12 cellular contexts compared by ENCODE assay signal in genomic region chr2:55585451-55586079, GRCh38. TPM values are rescaled to one million over a fixed set of nuclear protein-coding genes. Genes with fewer than 3 reads are reported as not detected.
DNase-seq lines count a peak whose midpoint lies in the region; ATAC-seq and TF ChIP-seq lines count a peak whose summit lies in the region.
"Had no signal": no experiment of that assay in that cellular context is flagged by ENCODE, and none has a peak within 500 bp of the region (broad histone marks: within the 10 kb centered on the region; RNA-seq: fewer than 3 reads in every experiment).

No MANE protein-coding gene starts in this region.

- H3K27me3 ChIP-seq in fibroblast of lung (ENCODE audit: control insufficient read depth, insufficient read depth, low read length), result no peaks in the 10 kb centered on the region

- H3K9me3 ChIP-seq in fibroblast of lung (ENCODE audit: control insufficient read depth, insufficient read depth, low read depth, low read length), result no peaks in the 10 kb centered on the region

- peak; percentile 49 for ATAC-seq in stimulated activated naive CD8-positive, alpha-beta T cell treated with anti-CD3 and anti-CD28 coated beads, Interleukin-15, amount 100 ng/mL, for 72 hours
- no peak for ATAC-seq in stimulated activated naive CD8-positive, alpha-beta T cell treated with anti-CD3 and anti-CD28 coated beads, Interleukin-15, Interleukin-2, amounts not matched to agents 100 U/mL and 50 U/mL, for 24 hours
- peak; percentile 74 for ATAC-seq in SK-N-SH treated with all-trans-retinoic acid at 6 μM for 48 hours
- no peak for ATAC-seq in GM21360 (IDR thresholded peaks at IDR 0.05; ENCODE audit: unreplicated experiment)
- no peak for ATAC-seq in HG02840 (IDR thresholded peaks at IDR 0.05; ENCODE audit: low FRiP score, unreplicated experiment)
- ATAC-seq: T-cell had no signal

- no peak for DNase-seq in stimulated activated naive CD8-positive, alpha-beta T cell treated with anti-CD3 and anti-CD28 coated beads, Interleukin-15, amount 100 ng/mL, for 72 hours
- DNase-seq in stimulated activated naive CD8-positive, alpha-beta T cell treated with anti-CD3 and anti-CD28 coated beads, Interleukin-15, Interleukin-2, amounts not matched to agents 100 U/mL and 50 U/mL, for 24 hours, result no peak
- DNase-seq in fibroblast of lung (ENCODE audit: low read depth in 2 of 2), result peak; percentile 70 to 80
- DNase-seq in stimulated activated CD4-positive, alpha-beta T cell treated with anti-CD3 and anti-CD28 coated beads, Interleukin-1b, Interleukin-23, amount 100 ng/mL, for 48 hours, result no peak
- DNase-seq: H7, midbrain, NCI-H2171 treated with DMSO at 0.1 percent for 48 hours, T-cell had no signal

- peaks cover 2% of the 10 kb centered on the region for H3K79me2 ChIP-seq in fibroblast of lung (ENCODE audit: control insufficient read depth, insufficient read depth, low read length)

- H3K27ac ChIP-seq in fibroblast of lung (ENCODE audit: insufficient read depth, low read length), result peak overlapping the region; percentile 75
- peak overlapping the region; percentile 2 for H3K27ac ChIP-seq in urinary bladder (ENCODE audit: low read depth)

- no peak overlapping the region for H3K4me3 Mint-ChIP-seq in stimulated activated naive CD8-positive, alpha-beta T cell treated with anti-CD3 and anti-CD28 coated beads, Interleukin-15, amount 100 ng/mL, for 72 hours
- H3K4me3 Mint-ChIP-seq: T-cell had no signal

- H2AFZ ChIP-seq in fibroblast of lung (ENCODE audit: low read length), result no peak overlapping the region

- H3K36me3 ChIP-seq in fibroblast of lung (ENCODE audit: control insufficient read depth, insufficient read depth, low read length) (peaks cover 1% of the 10 kb centered on the region), urinary bladder (ENCODE audit: insufficient read depth) (no peaks in the 10 kb centered on the region)

- peak overlapping the region; percentile 20 to 61 for H3K27ac Mint-ChIP-seq in stimulated activated naive CD8-positive, alpha-beta T cell treated with anti-CD3 and anti-CD28 coated beads, Interleukin-15, amount 100 ng/mL, for 72 hours

- H3K4me2 ChIP-seq in fibroblast of lung (ENCODE audit: extremely low read depth, insufficient read depth, low read length), result peak overlapping the region; percentile 78

- H4K20me1 ChIP-seq in fibroblast of lung (ENCODE audit: control insufficient read depth, extremely low read depth, insufficient read depth, low read length), result no peaks in the 10 kb centered on the region

- 80% methylated on average over 2 of the region's 2 CpGs for WGBS in urinary bladder

- H3K4me3 ChIP-seq in fibroblast of lung (replicated peaks in 1 of 4; ENCODE audit: control extremely low read depth in 1 of 4, insufficient read depth in 1 of 4, low read depth in 3 of 4, low read length in 4 of 4), result peak overlapping the region in 2 of 4 experiments; percentile 3 to 9
- H3K4me3 ChIP-seq in urinary bladder (ENCODE audit: low read depth, low read length), result no peak overlapping the region

- no peaks in the 10 kb centered on the region for H3K9me3 Mint-ChIP-seq in stimulated activated naive CD8-positive, alpha-beta T cell treated with anti-CD3 and anti-CD28 coated beads, Interleukin-15, amount 100 ng/mL, for 72 hours
- H3K9me3 Mint-ChIP-seq: T-cell had no signal

- no peak for TF ChIP-seq CTCF in fibroblast of lung (conservative IDR thresholded peaks at IDR 0.05 in 1 of 2, IDR thresholded peaks at IDR 0.05 in 1 of 2; ENCODE audit: low read depth in 1 of 2, low read length in 2 of 2)

- H3K4me1 ChIP-seq in fibroblast of lung (ENCODE audit: control insufficient read depth, extremely low read depth, insufficient read depth, low read length), result peaks cover 3% of the 10 kb centered on the region
- H3K4me1 ChIP-seq in urinary bladder (ENCODE audit: insufficient read depth), result no peaks in the 10 kb centered on the region

- H3K4me1 Mint-ChIP-seq in stimulated activated naive CD8-positive, alpha-beta T cell treated with anti-CD3 and anti-CD28 coated beads, Interleukin-15, amount 100 ng/mL, for 72 hours, result peaks cover 37% of the 10 kb centered on the region

- peak overlapping the region; percentile 25 for H3K9ac ChIP-seq in fibroblast of lung (ENCODE audit: insufficient read depth, low read length)

- H3K27me3 Mint-ChIP-seq in stimulated activated naive CD8-positive, alpha-beta T cell treated with anti-CD3 and anti-CD28 coated beads, Interleukin-15, amount 100 ng/mL, for 72 hours, result no peaks in the 10 kb centered on the region
- H3K27me3 Mint-ChIP-seq: T-cell had no signal

TF ChIP-seq in SK-N-SH treated with all-trans-retinoic acid at 6 μM for 48 hours, 23 proteins besides CTCF, POLR2A, EP300 and RAD21:
- TF ChIP-seq CREB5 (CRISPR knock-in tag; IDR thresholded peaks at IDR 0.05; ENCODE audit: low read depth) (no peak), PPARA (CRISPR knock-in tag; IDR thresholded peaks at IDR 0.05; ENCODE audit: borderline replicate concordance) (no peak), SNAI2 (CRISPR knock-in tag; IDR thresholded peaks at IDR 0.05) (no peak), RARB (CRISPR knock-in tag; IDR thresholded peaks at IDR 0.05) (no peak), ARNTL (CRISPR knock-in tag; IDR thresholded peaks at IDR 0.05; ENCODE audit: borderline replicate concordance, low read depth) (no peak), ZFP3 (CRISPR knock-in tag; IDR thresholded peaks at IDR 0.05) (no peak), PATZ1 (CRISPR knock-in tag; IDR thresholded peaks at IDR 0.05; ENCODE audit: borderline replicate concordance) (no peak), ZNF8 (CRISPR knock-in tag; IDR thresholded peaks at IDR 0.05) (no peak), ESRRG (CRISPR knock-in tag; IDR thresholded peaks at IDR 0.05) (no peak), BACH2 (CRISPR knock-in tag; IDR thresholded peaks at IDR 0.05; ENCODE audit: borderline replicate concordance) (no peak), ZC3H10 (CRISPR knock-in tag; IDR thresholded peaks at IDR 0.05) (no peak)
TF ChIP-seq in SK-N-SH treated with all-trans-retinoic acid at 6 μM for 48 hours: peak in this region for 0.

RNA-seq across cellular contexts. Expression of gene PPP4R3B, which starts 31.9 kb away (rescaled TPM):
- total RNA-seq in fibroblast of lung (50.1 and 51.4 TPM in 2 replicates), urinary bladder (112 TPM)
- polyA plus RNA-seq in fibroblast of lung (24.5 and 27.5 TPM in 2 replicates), urinary bladder (33.2 TPM)
- 22.2 and 24.9 TPM in 2 replicates for polyA plus RNA-seq in fibroblast of lung (2012)
- 2.8 and 4.6 TPM in 2 replicates for polyA minus RNA-seq in fibroblast of lung (ENCODE audit: low replicate concordance)

Comparison
In these comparisons a context has a peak if more than half of its experiments do, and no peak if none do; other contexts are left out.
1. ATAC-seq: peak in stimulated activated naive CD8-positive, alpha-beta T cell treated with anti-CD3 and anti-CD28 coated beads, Interleukin-15, amount 100 ng/mL, for 72 hours (single experiment) and SK-N-SH treated with all-trans-retinoic acid at 6 μM for 48 hours (single experiment); none in stimulated activated naive CD8-positive, alpha-beta T cell treated with anti-CD3 and anti-CD28 coated beads, Interleukin-15, Interleukin-2, amounts not matched to agents 100 U/mL and 50 U/mL, for 24 hours (single experiment), GM21360 (single experiment) and HG02840 (single experiment).
2. DNase-seq: peak in fibroblast of lung (2 of 2); none in stimulated activated naive CD8-positive, alpha-beta T cell treated with anti-CD3 and anti-CD28 coated beads, Interleukin-15, amount 100 ng/mL, for 72 hours (0 of 2), stimulated activated naive CD8-positive, alpha-beta T cell treated with anti-CD3 and anti-CD28 coated beads, Interleukin-15, Interleukin-2, amounts not matched to agents 100 U/mL and 50 U/mL, for 24 hours (single experiment) and stimulated activated CD4-positive, alpha-beta T cell treated with anti-CD3 and anti-CD28 coated beads, Interleukin-1b, Interleukin-23, amount 100 ng/mL, for 48 hours (single experiment).